Comparison of ENCODE assay signal across 8 cellular contexts in the genomic region with DNA sequence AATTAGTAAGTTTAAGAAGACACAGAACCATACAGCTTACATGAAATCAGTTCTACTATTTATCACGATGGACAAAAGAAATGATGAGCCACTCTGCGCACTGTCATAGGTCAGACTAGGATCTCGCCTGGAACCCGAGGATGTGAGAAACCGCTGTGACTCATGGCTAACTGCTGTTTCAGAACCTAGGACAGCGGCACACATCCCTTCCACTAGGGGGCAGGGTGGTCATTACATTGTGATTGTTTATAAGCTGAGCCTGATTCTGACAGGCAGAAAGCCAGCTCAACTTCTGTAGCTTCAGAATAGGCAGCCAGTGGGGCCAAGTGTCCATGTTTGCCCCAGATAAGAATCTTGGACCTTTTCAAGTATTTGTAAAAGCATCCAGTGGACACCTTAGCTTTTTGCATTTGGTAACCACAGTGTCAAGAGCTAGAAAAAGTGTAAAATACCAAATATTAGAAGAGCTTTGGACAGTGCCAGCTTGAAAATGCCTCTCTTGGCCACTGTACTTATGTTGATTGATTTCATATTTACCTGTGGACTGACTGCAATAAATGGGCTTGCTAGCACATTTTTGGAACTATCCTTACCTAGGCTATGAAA.
DNase-seq lines count a peak whose midpoint lies in the region; ATAC-seq, FAIRE-seq and TF ChIP-seq lines count a peak whose summit lies in the region.

No MANE protein-coding gene starts in this region.

- peak; percentile 98 to 99 for TF ChIP-seq CTCF in GM23338 (conservative IDR thresholded peaks at IDR 0.05; ENCODE audit: low read depth in 2 of 2)
- peak in 1 of 3 donors; percentile 9 for TF ChIP-seq CTCF in ovary (IDR thresholded peaks at IDR 0.05)
- peak; percentile 72 to 89 (median 79) for TF ChIP-seq CTCF in transverse colon (IDR thresholded peaks at IDR 0.05)

- H3K9me3 ChIP-seq in Karpas-422 (ENCODE audit: low read length) (no peaks in the 10 kb centered on the region), ovary (no peaks in the 10 kb centered on the region), transverse colon (no peaks in the 10 kb centered on the region)

- no peak overlapping the region for H2AFZ ChIP-seq in GM23338
- H2AFZ ChIP-seq in Karpas-422 (ENCODE audit: low read length), result no peak overlapping the region

- TF ChIP-seq EP300 in ovary (IDR thresholded peaks at IDR 0.05), result no peak
- no peak for TF ChIP-seq EP300 in transverse colon (IDR thresholded peaks at IDR 0.05; ENCODE audit: low read depth)

- H3K4me3 ChIP-seq in GM23338 (no peak overlapping the region), Karpas-422 (ENCODE audit: low read length) (no peak overlapping the region), ovary (no peak overlapping the region), transverse colon (no peak overlapping the region)

- no peaks in the 10 kb centered on the region for H3K36me3 Mint-ChIP-seq in GM23338 (ENCODE audit: low read depth)

- no peak overlapping the region for H3K27ac Mint-ChIP-seq in GM23338

- H4K20me1 ChIP-seq in GM23338 (replicated peaks; ENCODE audit: insufficient read depth) (no peaks in the 10 kb centered on the region), Karpas-422 (ENCODE audit: insufficient read depth, low read depth, low read length) (no peaks in the 10 kb centered on the region)

- no peaks in the 10 kb centered on the region for H3F3A ChIP-seq in GM23338 (replicated peaks; ENCODE audit: low read depth)

- in situ Hi-C loops in transverse colon (cut with MboI; ENCODE audit: low pct_ligation_motif_present in 1 of 4, low pct_unique_long_range_greater_than_20kb in 1 of 4, low sequenced_read_pairs in 3 of 4), result loop anchor here (10.0 to 25.0 kb wide), 3 partner anchors 673 to 1773 kb away; no protein-coding TSS in a partner anchor

- DNase-seq in GM04503 (ENCODE audit: low read depth) (peak; percentile 37), GM23338 (ENCODE audit: low spot score) (peak; percentile 96), Karpas-422 (peak; percentile 94), RPMI8226 (peak; percentile 78), frontal cortex (ENCODE audit: low spot score in 2 of 2) (peak; percentile 6 to 37), ovary (peak; percentile 29 to 74 (median 50)), transverse colon (peak; percentile 75)
- DNase-seq in activated T-helper 9 cell treated with anti-CD3 and anti-CD28 coated beads, Interleukin-2, amount 50 U/mL, for 16 hours (ENCODE audit: low read depth), result peak; percentile 64

- H3K9me2 ChIP-seq in GM23338 (ENCODE audit: insufficient read depth) (no peaks in the 10 kb centered on the region), Karpas-422 (replicated peaks; ENCODE audit: insufficient read depth, low read length) (no peaks in the 10 kb centered on the region)

- no peaks in the 10 kb centered on the region for H3K9me3 Mint-ChIP-seq in GM23338

- peak; percentile 21 for FAIRE-seq in frontal cortex (lab: Jason Lieb, UNC)

- TF ChIP-seq POLR2A in ovary (IDR thresholded peaks at IDR 0.05), result no peak
- no peak for TF ChIP-seq POLR2A in transverse colon (IDR thresholded peaks at IDR 0.05)

- ATAC-seq in GM23338, result peak; percentile 96

- no peak overlapping the region for H3K9ac ChIP-seq in Karpas-422 (ENCODE audit: low read length)

- H3K79me2 ChIP-seq in GM23338 (replicated peaks; ENCODE audit: insufficient read depth) (no peaks in the 10 kb centered on the region), Karpas-422 (ENCODE audit: low read length) (no peaks in the 10 kb centered on the region)

- H3K36me3 ChIP-seq in GM23338 (ENCODE audit: insufficient read depth) (no peaks in the 10 kb centered on the region), Karpas-422 (ENCODE audit: insufficient read depth, low read length) (no peaks in the 10 kb centered on the region), ovary (no peaks in the 10 kb centered on the region), transverse colon (no peaks in the 10 kb centered on the region)

- H3K4me1 ChIP-seq in GM23338 (ENCODE audit: insufficient read depth) (no peaks in the 10 kb centered on the region), Karpas-422 (ENCODE audit: low read length) (0 out of 2 replicates have a peak, but pooled peaks cover 3% of the 10 kb centered on the region), ovary (ENCODE audit: insufficient read depth) (no peaks in the 10 kb centered on the region), transverse colon (no peaks in the 10 kb centered on the region)

- no peaks in the 10 kb centered on the region for H3K27me3 ChIP-seq in GM23338 (ENCODE audit: insufficient read depth)
- H3K27me3 ChIP-seq in Karpas-422 (ENCODE audit: low read length), result no peaks in the 10 kb centered on the region
- H3K27me3 ChIP-seq in ovary, result no peaks in the 10 kb centered on the region
- H3K27me3 ChIP-seq in transverse colon, result no peaks in the 10 kb centered on the region

- no peak overlapping the region for H3K27ac ChIP-seq in GM23338 (ENCODE audit: low read depth)
- H3K27ac ChIP-seq in Karpas-422 (ENCODE audit: low read length), result no peak overlapping the region
- H3K27ac ChIP-seq in ovary, result no peak overlapping the region
- no peak overlapping the region for H3K27ac ChIP-seq in transverse colon

- intact Hi-C loops in ovary (cut with DNase I) (loop anchor here in 1 of 4 donors (10.0 kb wide), 1 partner anchor 1761 kb away; no protein-coding TSS in a partner anchor), transverse colon (cut with DNase I; ENCODE audit: low total_unique reads) (loop anchor here (10.0 kb wide), 1 partner anchor 1761 kb away; no protein-coding TSS in a partner anchor)

- WGBS in ovary, 3 donors, result 6 to 11% (median 7%) methylated on average over 6 of the region's 6 CpGs
- WGBS in transverse colon (ENCODE audit: low coverage in 1 of 2), 2 donors, result 3 to 4% methylated on average over 6 of the region's 6 CpGs

- peaks cover 7% of the 10 kb centered on the region; the same call in 2 of the 3 replicates for H3K4me1 Mint-ChIP-seq in GM23338

- H3K4me3 Mint-ChIP-seq in GM23338, result no peak overlapping the region

- H3K4me2 ChIP-seq in GM23338 (no peak overlapping the region), Karpas-422 (ENCODE audit: low read depth, low read length, poor library complexity, severe bottlenecking) (no peak overlapping the region)

- no peaks in the 10 kb centered on the region for H3K27me3 Mint-ChIP-seq in GM23338 (ENCODE audit: insufficient read depth, low read depth, poor library complexity)

TF ChIP-seq in GM23338, 12 proteins besides CTCF, POLR2A, EP300 and RAD21 (continues in another document):
- peak; percentile 46; the same call in 1 of the 2 replicates for TF ChIP-seq CREB1 (CRISPR knock-in tag; IDR thresholded peaks at IDR 0.05; ENCODE audit: low read depth)
- TF ChIP-seq, protein P1, sequence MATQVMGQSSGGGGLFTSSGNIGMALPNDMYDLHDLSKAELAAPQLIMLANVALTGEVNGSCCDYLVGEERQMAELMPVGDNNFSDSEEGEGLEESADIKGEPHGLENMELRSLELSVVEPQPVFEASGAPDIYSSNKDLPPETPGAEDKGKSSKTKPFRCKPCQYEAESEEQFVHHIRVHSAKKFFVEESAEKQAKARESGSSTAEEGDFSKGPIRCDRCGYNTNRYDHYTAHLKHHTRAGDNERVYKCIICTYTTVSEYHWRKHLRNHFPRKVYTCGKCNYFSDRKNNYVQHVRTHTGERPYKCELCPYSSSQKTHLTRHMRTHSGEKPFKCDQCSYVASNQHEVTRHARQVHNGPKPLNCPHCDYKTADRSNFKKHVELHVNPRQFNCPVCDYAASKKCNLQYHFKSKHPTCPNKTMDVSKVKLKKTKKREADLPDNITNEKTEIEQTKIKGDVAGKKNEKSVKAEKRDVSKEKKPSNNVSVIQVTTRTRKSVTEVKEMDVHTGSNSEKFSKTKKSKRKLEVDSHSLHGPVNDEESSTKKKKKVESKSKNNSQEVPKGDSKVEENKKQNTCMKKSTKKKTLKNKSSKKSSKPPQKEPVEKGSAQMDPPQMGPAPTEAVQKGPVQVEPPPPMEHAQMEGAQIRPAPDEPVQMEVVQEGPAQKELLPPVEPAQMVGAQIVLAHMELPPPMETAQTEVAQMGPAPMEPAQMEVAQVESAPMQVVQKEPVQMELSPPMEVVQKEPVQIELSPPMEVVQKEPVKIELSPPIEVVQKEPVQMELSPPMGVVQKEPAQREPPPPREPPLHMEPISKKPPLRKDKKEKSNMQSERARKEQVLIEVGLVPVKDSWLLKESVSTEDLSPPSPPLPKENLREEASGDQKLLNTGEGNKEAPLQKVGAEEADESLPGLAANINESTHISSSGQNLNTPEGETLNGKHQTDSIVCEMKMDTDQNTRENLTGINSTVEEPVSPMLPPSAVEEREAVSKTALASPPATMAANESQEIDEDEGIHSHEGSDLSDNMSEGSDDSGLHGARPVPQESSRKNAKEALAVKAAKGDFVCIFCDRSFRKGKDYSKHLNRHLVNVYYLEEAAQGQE (IDR thresholded peaks at IDR 0.05; ENCODE audit: unreplicated experiment), result peak; percentile 99

Comparison
In these comparisons a context has a peak if more than half of its experiments do, and no peak if none do; other contexts are left out.
1. DNase-seq: peak in every context shown above with its lines; median percentile 96 in GM23338; 94 in Karpas-422; 78 in RPMI8226; 75 in transverse colon; 64 in activated T-helper 9 cell treated with anti-CD3 and anti-CD28 coated beads, Interleukin-2, amount 50 U/mL, for 16 hours; 50 in ovary; 37 in GM04503; 22 in frontal cortex.